13 cellular contexts compared by ENCODE assay signal in the genomic region with DNA sequence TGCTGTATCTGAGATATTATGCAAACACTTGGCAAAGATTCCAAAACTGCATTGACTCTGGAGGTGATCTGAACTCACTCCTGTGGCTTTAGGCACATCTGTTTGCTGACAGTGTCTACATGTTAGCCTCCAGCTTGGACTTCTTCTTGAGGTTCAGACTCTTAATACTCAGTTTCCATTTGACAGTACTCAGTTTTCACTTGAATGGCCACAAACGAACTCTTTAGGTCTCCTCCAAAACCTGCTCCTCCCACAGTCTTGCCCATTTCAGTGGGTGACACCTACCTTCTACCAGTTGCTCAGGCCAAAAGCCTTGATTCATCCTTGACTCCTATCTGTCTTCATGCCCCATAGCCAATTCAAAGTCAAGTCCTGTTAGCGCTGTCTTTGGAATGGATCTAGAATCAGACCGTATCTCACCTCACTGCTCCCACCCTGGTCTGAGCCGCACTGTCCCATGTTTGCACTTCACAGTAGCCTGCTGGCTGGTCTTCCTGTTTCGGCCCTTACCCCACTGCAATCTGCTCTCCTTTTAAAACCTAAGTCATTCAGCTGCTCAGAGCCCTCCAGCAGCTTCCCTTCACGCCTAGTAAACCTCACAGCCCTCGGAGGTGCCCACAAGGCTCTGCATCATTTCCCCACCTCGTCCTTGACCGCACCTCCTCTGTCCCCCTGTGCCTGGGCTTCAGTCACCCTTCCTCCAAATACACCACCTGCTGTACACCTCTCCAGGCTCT. TPM values are rescaled to one million over a fixed set of nuclear protein-coding genes. Genes with fewer than 3 reads are reported as not detected.
DNase-seq lines count a peak whose midpoint lies in the region; ATAC-seq lines count a peak whose summit lies in the region.
"Had no signal": no experiment of that assay in that cellular context is flagged by ENCODE, and none has a peak within 500 bp of the region (broad histone marks: within the 10 kb centered on the region; RNA-seq: fewer than 3 reads in every experiment).

No MANE protein-coding gene starts in this region.

- H3K9me3 Mint-ChIP-seq in CD8-positive, alpha-beta memory T cell, result no peaks in the 10 kb centered on the region
- H3K9me3 Mint-ChIP-seq in activated naive CD8-positive, alpha-beta T cell treated with anti-CD3 and anti-CD28 coated beads, Interleukin-2, amount 50 U/mL, for 24 hours, result no peaks in the 10 kb centered on the region

- H3K36me3 Mint-ChIP-seq in CD8-positive, alpha-beta memory T cell, result peaks cover 28 to 94% (median 44%) of the 10 kb centered on the region in 3 donors
- H3K36me3 Mint-ChIP-seq in activated naive CD8-positive, alpha-beta T cell treated with anti-CD3 and anti-CD28 coated beads, Interleukin-2, amount 50 U/mL, for 24 hours (ENCODE audit: low read depth), result peaks cover 75% of the 10 kb centered on the region

- H3K4me1 Mint-ChIP-seq in CD8-positive, alpha-beta memory T cell, result peaks cover 67 to 76% (median 72%) of the 10 kb centered on the region in 3 donors
- H3K4me1 Mint-ChIP-seq in activated naive CD8-positive, alpha-beta T cell treated with anti-CD3 and anti-CD28 coated beads, Interleukin-2, amount 50 U/mL, for 24 hours, result peaks cover 44% of the 10 kb centered on the region

- peak overlapping the region; percentile 21 to 93 (median 88) for H3K27ac Mint-ChIP-seq in CD8-positive, alpha-beta memory T cell
- peak overlapping the region; percentile 69 for H3K27ac Mint-ChIP-seq in activated naive CD8-positive, alpha-beta T cell treated with anti-CD3 and anti-CD28 coated beads, Interleukin-2, amount 50 U/mL, for 24 hours

- no peaks in the 10 kb centered on the region for H3K9me3 ChIP-seq in CD8-positive, alpha-beta memory T cell (ENCODE audit: low read length)
- H3K9me3 ChIP-seq in MG63, result no peaks in the 10 kb centered on the region
- H3K9me3 ChIP-seq: SJSA1 had no signal

- H3K36me3 ChIP-seq in CD8-positive, alpha-beta memory T cell (ENCODE audit: insufficient read depth, low read length), result peaks cover 89% of the 10 kb centered on the region
- H3K36me3 ChIP-seq in MG63, result peaks cover 91% of the 10 kb centered on the region

- no peak overlapping the region for H3K4me3 ChIP-seq in CD8-positive, alpha-beta memory T cell (ENCODE audit: low read length)
- H3K4me3 ChIP-seq in MG63, result no peak overlapping the region
- H3K4me3 ChIP-seq: SJSA1 had no signal

- no peak for DNase-seq in CD8-positive, alpha-beta memory T cell
- no peak for DNase-seq in activated naive CD8-positive, alpha-beta T cell treated with anti-CD3 and anti-CD28 coated beads, Interleukin-2, amount 50 U/mL, for 24 hours
- no peak for DNase-seq in MG63
- no peak for DNase-seq in SK-N-DZ (ENCODE audit: low spot score)
- DNase-seq in KG1 (lab: John Stamatoyannopoulos, UW), result no peak
- DNase-seq: activated CD4-positive, alpha-beta T cell treated with anti-CD3 and anti-CD28 coated beads, Interleukin-2, amount 50 U/mL, for 48 hours; NCI-H526 had no signal

- peak overlapping the region; percentile 10 for H3K27ac ChIP-seq in CD8-positive, alpha-beta memory T cell (ENCODE audit: low read depth, low read length)
- H3K27ac ChIP-seq: C4-2B, SJSA1 had no signal

- peak overlapping the region in 6 of 7 donors; percentile 27 to 65 (median 63) for H3K4me3 Mint-ChIP-seq in CD8-positive, alpha-beta memory T cell
- H3K4me3 Mint-ChIP-seq in activated naive CD8-positive, alpha-beta T cell treated with anti-CD3 and anti-CD28 coated beads, Interleukin-2, amount 50 U/mL, for 24 hours, result no peak overlapping the region

- H3K4me1 ChIP-seq in CD8-positive, alpha-beta memory T cell (ENCODE audit: insufficient read depth, low read length), result peaks cover 48% of the 10 kb centered on the region

- CTCF ChIA-PET in CD8-positive, alpha-beta memory T cell (lab: Charles Lee), result interaction anchor here (5.2 kb wide), 1 partner anchor 10 kb away, joined by 23 read pairs; a partner anchor contains a TSS

- H3K27me3 ChIP-seq in CD8-positive, alpha-beta memory T cell (ENCODE audit: insufficient read depth, low read length, poor library complexity, severe bottlenecking), result no peaks in the 10 kb centered on the region
- no peaks in the 10 kb centered on the region for H3K27me3 ChIP-seq in MG63

- ATAC-seq in GM19023 (IDR thresholded peaks at IDR 0.05; ENCODE audit: unreplicated experiment), result peak; percentile 71
- ATAC-seq in HG02884 (IDR thresholded peaks at IDR 0.05; ENCODE audit: unreplicated experiment), result peak; percentile 68
- peak; percentile 43 for ATAC-seq in activated naive CD8-positive, alpha-beta T cell treated with anti-CD3 and anti-CD28 coated beads, Interleukin-2, amount 50 U/mL, for 24 hours
- ATAC-seq in GM18870 (IDR thresholded peaks at IDR 0.05; ENCODE audit: unreplicated experiment), result no peak

- no peaks in the 10 kb centered on the region for H3K27me3 Mint-ChIP-seq in CD8-positive, alpha-beta memory T cell
- no peaks in the 10 kb centered on the region for H3K27me3 Mint-ChIP-seq in activated naive CD8-positive, alpha-beta T cell treated with anti-CD3 and anti-CD28 coated beads, Interleukin-2, amount 50 U/mL, for 24 hours

- POLR2A ChIA-PET in CD8-positive, alpha-beta memory T cell (lab: Charles Lee), result interaction anchor here (1.5 kb wide), 1 partner anchor 10 kb away, joined by 5 read pairs; a partner anchor contains a TSS

RNA-seq across cellular contexts. Expression of a gene that starts 10.5 kb away (rescaled TPM):
- 10 to 100 TPM; 32.0 to 34.2 TPM for total RNA-seq in CD8-positive, alpha-beta memory T cell
- polyA plus RNA-seq in CD8-positive, alpha-beta memory T cell, result 19.5 TPM
- total RNA-seq in MG63 (2014; rRNA removed; shearing (Covaris generic); ENCODE audit: low replicate concordance), result 24.4 and 33.2 TPM in 2 replicates
- polyA plus RNA-seq in SK-N-DZ (2014; cell fraction: cytosol; rRNA removed), result 23.2 and 31.9 TPM in 2 replicates
- polyA plus RNA-seq in SK-N-DZ (2014; cell fraction: nucleus; rRNA removed), result 64.0 and 90.2 TPM in 2 replicates

RNA-seq across cellular contexts. Expression of a gene that starts 45.6 kb away (rescaled TPM):
- total RNA-seq in CD8-positive, alpha-beta memory T cell, result not detected
- not detected for polyA plus RNA-seq in CD8-positive, alpha-beta memory T cell
- not detected in 2 replicates for total RNA-seq in MG63 (2014; rRNA removed; shearing (Covaris generic); ENCODE audit: low replicate concordance)
- polyA plus RNA-seq in SK-N-DZ (2014; cell fraction: cytosol; rRNA removed), result 0.19 TPM in 1 of 2 replicates, not detected in the other
- 0.05 TPM in 1 of 2 replicates, not detected in the other for polyA plus RNA-seq in SK-N-DZ (2014; cell fraction: nucleus; rRNA removed)
- total RNA-seq: SJSA1, temporal lobe had no signal
